In the genomic region with DNA sequence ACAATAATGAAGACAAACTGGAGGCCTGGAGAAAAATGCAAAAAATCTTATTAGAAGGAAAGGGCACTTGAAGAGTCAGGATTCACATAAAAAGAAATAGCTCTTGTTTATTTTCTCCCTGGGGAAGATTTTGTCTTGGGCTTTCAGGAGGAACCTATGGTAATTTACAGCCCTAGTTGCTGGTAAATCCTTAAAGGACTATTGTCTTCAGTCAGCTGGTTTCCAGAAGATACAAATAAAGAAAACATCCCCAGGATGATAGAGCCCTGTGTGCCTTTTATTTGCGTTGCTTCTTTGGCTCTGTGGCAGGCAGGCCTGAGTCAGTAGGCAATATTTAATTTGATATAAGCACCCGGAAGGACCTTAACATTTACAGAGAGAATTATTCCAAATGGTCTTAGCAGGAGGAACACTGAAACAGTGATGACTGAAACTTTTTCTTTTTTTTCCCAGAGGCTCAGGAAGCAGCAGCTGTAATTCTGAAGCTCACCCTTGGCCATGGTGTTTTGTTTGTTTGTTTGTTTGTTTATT, we compare ENCODE assay signal across 17 cellular contexts.
DNase-seq lines count a peak whose midpoint lies in the region; ATAC-seq and TF ChIP-seq lines count a peak whose summit lies in the region.
"Had no signal": no experiment of that assay in that cellular context is flagged by ENCODE, and none has a peak within 500 bp of the region (broad histone marks: within the 10 kb centered on the region; RNA-seq: fewer than 3 reads in every experiment).

No MANE protein-coding gene starts in this region.

- no peaks in the 10 kb centered on the region for H3F3A ChIP-seq in GM23338 (replicated peaks; ENCODE audit: low read depth)

- H3K27ac ChIP-seq in GM23338 (ENCODE audit: low read depth): no peak overlapping the region
- H3K27ac ChIP-seq: GM23248, SJCRH30 had no signal

- TF ChIP-seq CTCF in GM23338 (conservative IDR thresholded peaks at IDR 0.05; ENCODE audit: low read depth in 2 of 2): no peak

- H3K4me2 ChIP-seq in GM23338: no peak overlapping the region

- DNase-seq in GM23338 (ENCODE audit: low spot score): no peak
- DNase-seq in RPMI7951 (ENCODE audit: low read depth): peak; percentile 18
- peak; percentile 10 for DNase-seq in kidney glomerular epithelial cell (lab: John Stamatoyannopoulos, UW)
- peak; percentile 47 for DNase-seq in renal cortical epithelial cell (ENCODE audit: low read depth)
- DNase-seq in NCI-H1417 treated with DMSO at 0.1 percent for 48 hours (lab: John Stamatoyannopoulos, UW): no peak
- DNase-seq in NCI-H226: no peak
- no peak for DNase-seq in activated CD8-positive, alpha-beta memory T cell treated with anti-CD3 and anti-CD28 coated beads, Interleukin-2, amount 50 U/mL, for 48 hours
- DNase-seq: BE2C; CD4-positive, alpha-beta T cell; DMS79 treated with DMSO at 0.1 percent for 48 hours; GM23248; KBM-7; NCI-H1436 treated with DMSO at 0.1 percent for 48 hours; NCI-H2081; NCI-H345; NCI-H526; SJCRH30 had no signal

- no peaks in the 10 kb centered on the region for H3K36me3 ChIP-seq in GM23338 (ENCODE audit: insufficient read depth)
- H3K36me3 ChIP-seq: BE2C, SJCRH30 had no signal

- H3K79me2 ChIP-seq in GM23338 (replicated peaks; ENCODE audit: insufficient read depth): no peaks in the 10 kb centered on the region

- no peaks in the 10 kb centered on the region for H3K36me3 Mint-ChIP-seq in GM23338 (ENCODE audit: low read depth)

- no peaks in the 10 kb centered on the region for H3K27me3 ChIP-seq in GM23338 (ENCODE audit: insufficient read depth)
- H3K27me3 ChIP-seq: BE2C, SJCRH30 had no signal

- peaks cover 9% of the 10 kb centered on the region for H3K27me3 Mint-ChIP-seq in GM23338 (ENCODE audit: insufficient read depth, low read depth, poor library complexity)

- peak; percentile 75 for ATAC-seq in GM23338

- no peak overlapping the region for H2AFZ ChIP-seq in GM23338
- H2AFZ ChIP-seq: GM23248 had no signal

- H3K27ac Mint-ChIP-seq in GM23338: no peak overlapping the region
- H3K27ac Mint-ChIP-seq: CD4-positive, alpha-beta T cell had no signal

- H3K4me3 ChIP-seq in GM23338: no peak overlapping the region
- H3K4me3 ChIP-seq: GM23248, SJCRH30 had no signal

- no peaks in the 10 kb centered on the region for H3K9me3 Mint-ChIP-seq in GM23338
- H3K9me3 Mint-ChIP-seq: CD4-positive, alpha-beta T cell had no signal

- no peaks in the 10 kb centered on the region for H3K9me2 ChIP-seq in GM23338 (ENCODE audit: insufficient read depth)

- no peak overlapping the region for H3K4me3 Mint-ChIP-seq in GM23338
- H3K4me3 Mint-ChIP-seq: CD4-positive, alpha-beta T cell had no signal

- no peaks in the 10 kb centered on the region for H3K4me1 ChIP-seq in GM23338 (ENCODE audit: insufficient read depth)
- H3K4me1 ChIP-seq: BE2C, SJCRH30 had no signal

- H4K20me1 ChIP-seq in GM23338 (replicated peaks; ENCODE audit: insufficient read depth): no peaks in the 10 kb centered on the region

- H3K4me1 Mint-ChIP-seq in GM23338: peaks cover 7% of the 10 kb centered on the region

TF ChIP-seq in GM23338, 12 proteins besides CTCF, POLR2A, EP300 and RAD21:
- TF ChIP-seq ZNF114 (CRISPR knock-in tag; IDR thresholded peaks at IDR 0.05) (no peak), REST (IDR thresholded peaks at IDR 0.05; ENCODE audit: unreplicated experiment) (no peak), NANOG (IDR thresholded peaks at IDR 0.05; ENCODE audit: borderline replicate concordance) (no peak), EZH2phosphoT487 (IDR thresholded peaks at IDR 0.05; ENCODE audit: unreplicated experiment) (no peak), POLR2AphosphoS5 (IDR thresholded peaks at IDR 0.05; ENCODE audit: low read depth) (no peak), JUNB (IDR thresholded peaks at IDR 0.05; ENCODE audit: unreplicated experiment) (no peak)

Comparison
In these comparisons a context has a peak if more than half of its experiments do, and no peak if none do; other contexts are left out.
1. DNase-seq: peak in RPMI7951 (single experiment), kidney glomerular epithelial cell (single experiment) and renal cortical epithelial cell (single experiment); none in GM23338 (single experiment), NCI-H1417 treated with DMSO at 0.1 percent for 48 hours (single experiment), NCI-H226 (single experiment) and activated CD8-positive, alpha-beta memory T cell treated with anti-CD3 and anti-CD28 coated beads, Interleukin-2, amount 50 U/mL, for 48 hours (single experiment).